ENCODE assay signal across 1 cellular context in genomic region chr9:77417570-77417969, GRCh38.
TF ChIP-seq lines count a peak whose summit lies in the region.

No MANE protein-coding gene starts in this region.

TF ChIP-seq in A549, 52 proteins besides CTCF, POLR2A, EP300 and RAD21 (continued from another document):
- TF ChIP-seq REST (IDR thresholded peaks at IDR 0.05) (no peak), CEBPB (IDR thresholded peaks at IDR 0.05) (peak in 1 of 2 experiments; percentile 76; a peak in 2 of 4 replicates), BHLHE40 (IDR thresholded peaks at IDR 0.05; ENCODE audit: low read depth, low read length) (no peak)
TF ChIP-seq in A549: peak in this region for 2.
